ENCODE assay signal across 30 cellular contexts in genomic region chr6:159148641-159149040, GRCh38. TPM values are rescaled to one million over a fixed set of nuclear protein-coding genes. Genes with fewer than 3 reads are reported as not detected.
DNase-seq lines count a peak whose midpoint lies in the region; TF ChIP-seq lines count a peak whose summit lies in the region.
"Had no signal": no experiment of that assay in that cellular context is flagged by ENCODE, and none has a peak within 500 bp of the region (broad histone marks: within the 10 kb centered on the region; RNA-seq: fewer than 3 reads in every experiment).

No MANE protein-coding gene starts in this region.

- TF ChIP-seq EP300 in esophagus muscularis mucosa (IDR thresholded peaks at IDR 0.05): no peak

- no peak overlapping the region for H3K27ac ChIP-seq in esophagus muscularis mucosa (replicated peaks in 1 of 4)
- H3K27ac ChIP-seq: 22Rv1; A549; BLaER1; BLaER1 treated with 17β-estradiol and CSF1 and Interleukin-3, amounts not matched to agents 10 nM and 100 nM; C4-2B had no signal

- WGBS in esophagus muscularis mucosa: 85% methylated on average over 6 of the region's 6 CpGs

- peak; percentile 90 for DNase-seq in esophagus muscularis mucosa (ENCODE audit: extremely low spot score)
- DNase-seq in NK-92 (lab: John Stamatoyannopoulos, UW; ENCODE audit: unreplicated experiment): no peak
- DNase-seq: 8988T; ACHN; AML-193; BE2C; C1 segment of cervical spinal cord; Caco-2; Calu3; CD4-positive, alpha-beta memory T cell; CD4-positive, alpha-beta T cell; CD4-positive, CD25-positive, alpha-beta regulatory T cell; CD8-positive, alpha-beta memory T cell; CD8-positive, alpha-beta T cell; COR-L47; DMS 273 treated with DMSO at 0.1 percent for 48 hours; DMS153; DMS53; DMS79; DMS79 treated with DMSO at 0.1 percent for 48 hours; DND-41; EL had no signal

- TF ChIP-seq POLR2A in esophagus muscularis mucosa (IDR thresholded peaks at IDR 0.05; ENCODE audit: low read depth): no peak

- TF ChIP-seq CTCF in esophagus muscularis mucosa (IDR thresholded peaks at IDR 0.05): no peak

- H3K4me1 ChIP-seq in esophagus muscularis mucosa: peaks cover 0 to 20% (median 5%) of the 10 kb centered on the region in 4 donors
- H3K4me1 ChIP-seq: A549, BE2C, Caco-2 had no signal

- no peak overlapping the region for H3K4me3 ChIP-seq in esophagus muscularis mucosa
- H3K4me3 ChIP-seq: A549; BLaER1; BLaER1 treated with 17β-estradiol and CSF1 and Interleukin-3, amounts not matched to agents 10 nM and 100 nM had no signal

- no peaks in the 10 kb centered on the region for H3K27me3 ChIP-seq in esophagus muscularis mucosa
- H3K27me3 ChIP-seq: BLaER1; BLaER1 treated with 17β-estradiol and CSF1 and Interleukin-3, amounts not matched to agents 10 nM and 100 nM had no signal

- no peaks in the 10 kb centered on the region for H3K9me3 ChIP-seq in esophagus muscularis mucosa
- H3K9me3 ChIP-seq: A549, BE2C, BLaER1, Caco-2 had no signal

- no peaks in the 10 kb centered on the region for H3K36me3 ChIP-seq in esophagus muscularis mucosa
- H3K36me3 ChIP-seq: BE2C; BLaER1; BLaER1 treated with 17β-estradiol and CSF1 and Interleukin-3, amounts not matched to agents 10 nM and 100 nM had no signal

- intact Hi-C loops in esophagus muscularis mucosa (cut with DNase I): no loop called here

RNA-seq across cellular contexts. Expression of gene FNDC1, which starts 20.6 kb away (rescaled TPM):
- 10 to 100 TPM in 1 of 4 donors, 1 to 10 TPM in 2, under 1 TPM in 1; 0.84 to 11.2 (median 2.7) TPM for total RNA-seq in esophagus muscularis mucosa
- total RNA-seq: A172; A673; B cell; Caco-2; CD4-positive, alpha-beta memory T cell; CD4-positive, alpha-beta T cell; CD4-positive, CD25-positive, alpha-beta regulatory T cell; CD8-positive, alpha-beta T cell had no signal
